25 cellular contexts compared by ENCODE assay signal in the genomic region with DNA sequence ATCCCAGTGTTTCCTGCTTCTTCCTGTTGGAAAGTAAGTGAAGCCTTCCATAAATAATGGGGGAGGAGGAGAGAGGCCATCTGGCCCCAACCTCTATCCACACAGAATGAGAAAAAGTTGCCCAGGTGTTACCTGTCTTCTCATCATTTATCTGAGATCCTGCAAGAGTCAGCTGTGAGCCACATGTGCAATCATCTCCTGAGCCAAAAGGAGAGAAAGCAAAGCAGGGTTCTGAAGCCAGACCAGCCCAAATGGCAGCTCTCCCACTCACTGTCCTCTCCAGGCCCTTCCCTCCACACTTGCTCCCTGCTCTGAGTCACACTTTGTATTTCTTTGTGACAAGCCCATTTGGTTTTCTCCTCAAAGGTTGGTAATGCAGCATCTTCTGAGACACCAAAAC.
"Had no signal": no experiment of that assay in that cellular context is flagged by ENCODE, and none has a peak within 500 bp of the region (broad histone marks: within the 10 kb centered on the region; RNA-seq: fewer than 3 reads in every experiment).

No MANE protein-coding gene starts in this region.

- H3K36me3 ChIP-seq: adrenal gland, colonic mucosa, esophagus muscularis mucosa, neutrophil, pancreas, right lobe of liver, tibial nerve, WERI-Rb-1 had no signal

- DNase-seq: activated CD4-positive, alpha-beta T cell treated with anti-CD3 and anti-CD28 coated beads, Interleukin-2, amount 10 ng/mL, durations not matched to agents 7 days and 5 days; activated CD4-positive, CD25-positive, alpha-beta regulatory T cell treated with anti-CD3 and anti-CD28 coated beads, Interleukin-2, amount 50 U/mL, for 72 hours; activated CD8-positive, alpha-beta T cell treated with anti-CD3 and anti-CD28 coated beads, Interleukin-2, amount 10 ng/mL, durations not matched to agents 7 days and 5 days; activated T-cell treated with anti-CD3 and anti-CD28 coated beads, Interleukin-2, amount 50 U/mL, for 1 hour; adrenal gland; colonic mucosa; dorsolateral prefrontal cortex; effector memory CD8-positive, alpha-beta T cell; hippocampal formation; kidney glomerular epithelial cell; pancreas; right lobe of liver; small intestine; stimulated activated CD4-positive, alpha-beta T cell treated with anti-CD3 and anti-CD28 coated beads, Interleukin-2, amount 100 ng/mL, for 24 hours; stimulated activated naive CD8-positive, alpha-beta T cell treated with anti-CD3 and anti-CD28 coated beads, Interleukin-15, amount 100 ng/mL, for 72 hours; T-cell; WERI-Rb-1 had no signal

- H3K4me1 Mint-ChIP-seq: activated CD4-positive, alpha-beta T cell treated with anti-CD3 and anti-CD28 coated beads, Interleukin-2, amount 10 ng/mL, durations not matched to agents 7 days and 5 days; activated T-helper 17 cell treated with anti-CD3 and anti-CD28 coated beads, Interleukin-2, amount 50 U/mL, for 72 hours; memory B cell; stimulated activated effector memory CD8-positive, alpha-beta T cell treated with anti-CD3 and anti-CD28 coated beads, Interleukin-12 subunit alpha, Interleukin-12 subunit beta, amount 100 ng/mL, for 72 hours; stimulated activated naive CD8-positive, alpha-beta T cell treated with anti-CD3 and anti-CD28 coated beads, Interleukin-15, amount 100 ng/mL, for 72 hours; T-cell had no signal

- H3K4me3 Mint-ChIP-seq: activated CD4-positive, alpha-beta T cell treated with anti-CD3 and anti-CD28 coated beads, Interleukin-2, amount 10 ng/mL, durations not matched to agents 7 days and 5 days; activated CD8-positive, alpha-beta T cell treated with anti-CD3 and anti-CD28 coated beads, Interleukin-2, amount 10 ng/mL, durations not matched to agents 7 days and 5 days; activated naive CD8-positive, alpha-beta T cell; activated T-helper 17 cell treated with anti-CD3 and anti-CD28 coated beads, Interleukin-2, amount 50 U/mL, for 72 hours; effector memory CD8-positive, alpha-beta T cell; memory B cell; nephron; stimulated activated effector memory CD8-positive, alpha-beta T cell treated with anti-CD3 and anti-CD28 coated beads, Interleukin-12 subunit alpha, Interleukin-12 subunit beta, amount 100 ng/mL, for 72 hours; stimulated activated naive CD8-positive, alpha-beta T cell treated with anti-CD3 and anti-CD28 coated beads, Interleukin-15, amount 100 ng/mL, for 72 hours; T-cell had no signal

- H3K27me3 ChIP-seq: adrenal gland, colonic mucosa, esophagus muscularis mucosa, tibial nerve had no signal

- H3K4me3 ChIP-seq: adrenal gland, colonic mucosa, dorsolateral prefrontal cortex, esophagus muscularis mucosa, pancreas, right lobe of liver, tibial nerve had no signal

- H3K27ac ChIP-seq: adrenal gland, colonic mucosa, dorsolateral prefrontal cortex, neutrophil, pancreas, right lobe of liver, tibial nerve, WERI-Rb-1 had no signal

- H3K4me1 ChIP-seq: adrenal gland, colonic mucosa, right lobe of liver had no signal

- ATAC-seq: activated CD8-positive, alpha-beta T cell treated with anti-CD3 and anti-CD28 coated beads, Interleukin-2, amount 10 ng/mL, durations not matched to agents 7 days and 5 days; activated T-helper 17 cell treated with anti-CD3 and anti-CD28 coated beads, Interleukin-2, amount 50 U/mL, for 72 hours; effector memory CD8-positive, alpha-beta T cell; pancreas; right lobe of liver; stimulated activated effector memory CD8-positive, alpha-beta T cell treated with anti-CD3 and anti-CD28 coated beads, Interleukin-12 subunit alpha, Interleukin-12 subunit beta, amount 100 ng/mL, for 72 hours; stimulated activated naive CD8-positive, alpha-beta T cell treated with anti-CD3 and anti-CD28 coated beads, Interleukin-15, amount 100 ng/mL, for 72 hours; T-cell had no signal

- H3K9me3 ChIP-seq: adrenal gland, colonic mucosa, neutrophil, pancreas, right lobe of liver had no signal

- H3K27ac Mint-ChIP-seq: activated CD4-positive, alpha-beta T cell treated with anti-CD3 and anti-CD28 coated beads, Interleukin-2, amount 10 ng/mL, durations not matched to agents 7 days and 5 days; activated CD8-positive, alpha-beta T cell treated with anti-CD3 and anti-CD28 coated beads, Interleukin-2, amount 10 ng/mL, durations not matched to agents 7 days and 5 days; activated naive CD8-positive, alpha-beta T cell; activated T-helper 17 cell treated with anti-CD3 and anti-CD28 coated beads, Interleukin-2, amount 50 U/mL, for 72 hours; effector memory CD8-positive, alpha-beta T cell; memory B cell; stimulated activated effector memory CD8-positive, alpha-beta T cell treated with anti-CD3 and anti-CD28 coated beads, Interleukin-12 subunit alpha, Interleukin-12 subunit beta, amount 100 ng/mL, for 72 hours; stimulated activated naive CD8-positive, alpha-beta T cell treated with anti-CD3 and anti-CD28 coated beads, Interleukin-15, amount 100 ng/mL, for 72 hours; T-cell had no signal

- H3K36me3 Mint-ChIP-seq: activated naive CD8-positive, alpha-beta T cell; memory B cell; stimulated activated effector memory CD8-positive, alpha-beta T cell treated with anti-CD3 and anti-CD28 coated beads, Interleukin-12 subunit alpha, Interleukin-12 subunit beta, amount 100 ng/mL, for 72 hours; T-cell had no signal
